In genomic region chr21:42145569-42146250, GRCh38 we compare ENCODE assay signal across 8 cellular contexts.
A peak's percentile ranks its signal among the peaks of the same experiment; 100 is the strongest.
DNase-seq lines count a peak whose midpoint lies in the region; ATAC-seq and FAIRE-seq lines count a peak whose summit lies in the region.

No MANE protein-coding gene starts in this region.

- ATAC-seq in HG03439 (IDR thresholded peaks at IDR 0.05; ENCODE audit: unreplicated experiment), result no peak

- peak overlapping the region; percentile 48 for H3K27ac ChIP-seq in caudate nucleus (ENCODE audit: low read depth, low read length)

- peak; percentile 81 for DNase-seq in 8988T
- peak; percentile 73 for DNase-seq in GM18507 (ENCODE audit: extremely low spot score, insufficient read length, low read depth)
- DNase-seq in NCI-H2196 (lab: John Stamatoyannopoulos, UW; ENCODE audit: unreplicated experiment), result peak; percentile 80
- DNase-seq in activated CD4-positive, CD25-positive, alpha-beta regulatory T cell (lab: John Stamatoyannopoulos, UW), result peak; percentile 20 to 40 (median 23)
- peak in 46 of 61 donors; percentile 15 to 75 (median 44) for DNase-seq in caudate nucleus (lab: John Stamatoyannopoulos, UW)
- peak; percentile 75 for DNase-seq in islet precursor cell
- DNase-seq in stimulated activated CD4-positive, alpha-beta T cell treated with anti-CD3 and anti-CD28 coated beads, Interleukin-1b, Interleukin-23, amount 100 ng/mL, for 1 hour (ENCODE audit: low read depth in 2 of 2), result peak; percentile 31 to 33

- peak; percentile 93 for FAIRE-seq in GM18507 (lab: Jason Lieb, UNC)

Comparison
In these comparisons a context has a peak if more than half of its experiments do, and no peak if none do; other contexts are left out.
1. DNase-seq: peak in every context shown above with its lines; median percentile 81 in 8988T; 80 in NCI-H2196; 75 in islet precursor cell; 73 in GM18507; 44 in caudate nucleus; 32 in stimulated activated CD4-positive, alpha-beta T cell treated with anti-CD3 and anti-CD28 coated beads, Interleukin-1b, Interleukin-23, amount 100 ng/mL, for 1 hour; 23 in activated CD4-positive, CD25-positive, alpha-beta regulatory T cell.